8 cellular contexts compared by ENCODE assay signal in genomic region chr11:7571640-7572000, GRCh38. TPM values are rescaled to one million over a fixed set of nuclear protein-coding genes. Genes with fewer than 3 reads are reported as not detected.
DNase-seq lines count a peak whose midpoint lies in the region; ATAC-seq and TF ChIP-seq lines count a peak whose summit lies in the region.

No MANE protein-coding gene starts in this region.

- peaks cover 0 to 16% of the 10 kb centered on the region in 2 donors for H3K27me3 ChIP-seq in left lung
- no peaks in the 10 kb centered on the region for H3K27me3 ChIP-seq in thyroid gland

- intact Hi-C loops in left lung (cut with DNase I) = loop anchor here in 1 of 2 donors (5.0 kb wide), 1 partner anchor 96 kb away; no protein-coding TSS in a partner anchor
- intact Hi-C loops in thyroid gland (cut with DNase I) = loop anchor here (5.0 to 10.0 kb wide), 2 partner anchors 57 to 96 kb away; partner anchors contain the start of gene PPFIBP2

- peaks cover 2% of the 10 kb centered on the region for H3K27me3 Mint-ChIP-seq in HFFc6 (ENCODE audit: insufficient read depth)

- no peak overlapping the region for H3K4me3 Mint-ChIP-seq in HFFc6

- H3K4me3 ChIP-seq in left lung (no peak overlapping the region), thyroid gland (replicated peaks in 1 of 3) (no peak overlapping the region)

- DNase-seq in Caki2 (ENCODE audit: low read depth) = peak; percentile 49
- peak; percentile 64 for DNase-seq in HFFc6
- peak; percentile 85 for DNase-seq in NCI-H69 (lab: John Stamatoyannopoulos, UW)
- peak; percentile 74 for DNase-seq in cerebellar cortex (ENCODE audit: low spot score)
- peak in 1 of 2 donors; percentile 55 for DNase-seq in left lung
- DNase-seq in thyroid gland = peak; percentile 89

- H3K4me1 ChIP-seq in left lung (peaks cover 16 to 35% of the 10 kb centered on the region in 2 donors), thyroid gland (peaks cover 40 to 64% of the 10 kb centered on the region in 2 donors)

- WGBS in thyroid gland, 2 donors = 3 to 6% methylated on average over 4 of the region's 4 CpGs

- H3K36me3 ChIP-seq in left lung = no peaks in the 10 kb centered on the region
- no peaks in the 10 kb centered on the region for H3K36me3 ChIP-seq in thyroid gland

- in situ Hi-C loops in Caki2 (cut with HindIII; ENCODE audit: low pct_unique_long_range_greater_than_20kb, low sequenced_read_pairs) = no loop called here

- no peak for TF ChIP-seq POLR2A in thyroid gland (IDR thresholded peaks at IDR 0.05)

- no peaks in the 10 kb centered on the region for H3K9me3 Mint-ChIP-seq in HFFc6

- TF ChIP-seq CTCF in HFFc6 (IDR thresholded peaks at IDR 0.05) (peak; percentile 95), left lung (IDR thresholded peaks at IDR 0.05) (peak; percentile 84 to 96), thyroid gland (IDR thresholded peaks at IDR 0.05) (peak; percentile 91 to 98 (median 95))

- ATAC-seq in left lung (peak; percentile 85), GM19023 (IDR thresholded peaks at IDR 0.05; ENCODE audit: unreplicated experiment) (no peak), HG03280 (IDR thresholded peaks at IDR 0.05; ENCODE audit: unreplicated experiment) (no peak)

- H3K4me1 Mint-ChIP-seq in HFFc6 (ENCODE audit: low read depth) = peaks cover 50% of the 10 kb centered on the region

- H3K36me3 Mint-ChIP-seq in HFFc6 (ENCODE audit: low read depth) = no peaks in the 10 kb centered on the region

- H3K9me3 ChIP-seq in left lung (no peaks in the 10 kb centered on the region), thyroid gland (no peaks in the 10 kb centered on the region)

- H3K27ac ChIP-seq in left lung = peak overlapping the region; percentile 24 to 60
- H3K27ac ChIP-seq in thyroid gland = peak overlapping the region; percentile 91 to 97 (median 92)

- H3K27ac Mint-ChIP-seq in HFFc6 = no peak overlapping the region

RNA-seq across cellular contexts. Expression of gene PPFIBP2, which starts 57.8 kb away (rescaled TPM):
- total RNA-seq in Caki2 (2014; rRNA removed; shearing (Covaris generic); ENCODE audit: low replicate concordance) = 6.1 and 10.1 TPM in 2 replicates
- total RNA-seq in HFFc6 (2021; fragmentation: NEBNext Ultra II Directional; extraction: Animal tissue kit (Norgen Biotek cat#: 25700)) = 1 to 10 TPM; 6.0 to 8.5 (median 7.3) TPM
- total RNA-seq in left lung (10 to 100 TPM; 18.7 to 20.1 TPM), thyroid gland (10 to 100 TPM; 64.3 to 91.9 (median 71.6) TPM)
